8 cellular contexts compared by ENCODE assay signal in genomic region chr10:35126530-35127288, GRCh38. TPM values are rescaled to one million over a fixed set of nuclear protein-coding genes. Genes with fewer than 3 reads are reported as not detected.
DNase-seq lines count a peak whose midpoint lies in the region; ATAC-seq, FAIRE-seq and TF ChIP-seq lines count a peak whose summit lies in the region.

Gene CREM (plus strand): TSS chr10:35126846. CDS start chr10:35137836, 10,990 bp downstream.

- peak within 1 kb of the TSS; percentile 99 for H3K9ac ChIP-seq in keratinocyte (ENCODE audit: control insufficient read depth, extremely low read depth, insufficient read depth, low read length)

- no peaks in the 10 kb centered on the region for H4K20me1 ChIP-seq in keratinocyte (ENCODE audit: control insufficient read depth, extremely low read depth, insufficient read depth, low read length)

- peak within 1 kb of the TSS; percentile 96 for H2AFZ ChIP-seq in keratinocyte (ENCODE audit: control insufficient read depth, low read length)

- DNase-seq in AML-193 (lab: John Stamatoyannopoulos, UW) (peak; percentile 88 to 93), NCI-H446 (lab: John Stamatoyannopoulos, UW) (peak; percentile 94 to 97), cerebellar cortex (ENCODE audit: low spot score) (peak; percentile 98), keratinocyte (ENCODE audit: low read depth, low spot score) (peak; percentile 71)
- peak; percentile 99 for DNase-seq in stimulated activated CD4-positive, alpha-beta T cell treated with anti-CD3 and anti-CD28 coated beads, Interleukin-15, amount 100 ng/mL, for 1 hour (ENCODE audit: low read depth in 1 of 2, low spot score in 1 of 2)

- dilution Hi-C loops in keratinocyte (cut with MboI; ENCODE audit: extremely low pct_ligation_motif_present, low sequenced_read_pairs), result no loop called here

- H3K4me1 ChIP-seq in keratinocyte (ENCODE audit: control insufficient read depth, extremely low read depth, insufficient read depth, low read length), result peaks cover 20% of the 10 kb centered on the region

- TF ChIP-seq CTCF in keratinocyte (optimal IDR thresholded peaks at IDR 0.05 in 1 of 3, IDR thresholded peaks at IDR 0.05 in 1 of 3, conservative IDR thresholded peaks at IDR 0.05 in 1 of 3; ENCODE audit: extremely low read depth in 1 of 3, insufficient read depth in 2 of 3, low read length in 3 of 3), result peak in 2 of 3 experiments; percentile 68 to 85

- peak; percentile 77 for ATAC-seq in GM19035 (IDR thresholded peaks at IDR 0.05; ENCODE audit: unreplicated experiment)
- peak; percentile 83 for ATAC-seq in HG03354 (IDR thresholded peaks at IDR 0.05; ENCODE audit: poor library complexity, severe bottlenecking, unreplicated experiment)
- ATAC-seq in activated CD4-positive, CD25-positive, alpha-beta regulatory T cell treated with anti-CD3 and anti-CD28 coated beads, Interleukin-2, amount 50 U/mL, for 24 hours, result peak; percentile 87 to 89

- H3K79me2 ChIP-seq in keratinocyte (ENCODE audit: control insufficient read depth, insufficient read depth, low read length), result peaks cover 11% of the 10 kb centered on the region

- H3K27ac ChIP-seq in keratinocyte (ENCODE audit: control insufficient read depth, insufficient read depth, low read length), result peak within 1 kb of the TSS; percentile 99

- H3K36me3 ChIP-seq in keratinocyte (ENCODE audit: control insufficient read depth in 2 of 2, extremely low read depth in 1 of 2, insufficient read depth in 2 of 2, low read length in 2 of 2), result no peaks in the 10 kb centered on the region

- peak within 1 kb of the TSS; percentile 86 to 91 (median 88) for H3K4me3 ChIP-seq in keratinocyte (ENCODE audit: control insufficient read depth in 2 of 3, extremely low read depth in 1 of 3, insufficient read depth in 2 of 3, low read depth in 1 of 3, low read length in 3 of 3)

- H3K4me2 ChIP-seq in keratinocyte (ENCODE audit: control insufficient read depth, extremely low read depth, insufficient read depth, low read depth, low read length), result peak within 1 kb of the TSS; percentile 94

- H3K9me1 ChIP-seq in keratinocyte (ENCODE audit: control insufficient read depth, extremely low read depth, insufficient read depth, low read length), result no peaks in the 10 kb centered on the region

- no peaks in the 10 kb centered on the region for H3K9me3 ChIP-seq in keratinocyte (ENCODE audit: control insufficient read depth, low read depth, low read length)

- no peaks in the 10 kb centered on the region for H3K27me3 ChIP-seq in keratinocyte (ENCODE audit: control insufficient read depth, extremely low read depth, insufficient read depth, low read length)

- peak; percentile 32 for FAIRE-seq in keratinocyte (lab: Jason Lieb, UNC)

RNA-seq across cellular contexts. Expression of gene CREM, which starts in this region (rescaled TPM):
- 15.7 to 23.3 TPM (median 17.4 TPM) in 3 replicates for polyA plus RNA-seq in keratinocyte
- polyA plus RNA-seq in keratinocyte (2011; ENCODE audit: low read depth), result 6.4 TPM
- 15.7 and 25.3 TPM in 2 replicates for polyA plus RNA-seq in keratinocyte (2011; cell fraction: cytosol; rRNA removed)
- 10.7 and 11.0 TPM in 2 replicates for polyA plus RNA-seq in keratinocyte (2011; cell fraction: nucleus; rRNA removed)
- polyA plus RNA-seq in keratinocyte (2012; ENCODE audit: low replicate concordance), result 10.5 and 14.7 TPM in 2 replicates
- polyA minus RNA-seq in keratinocyte, result 6.6 to 10.2 TPM (median 9.4 TPM) in 3 replicates
- 22.8 TPM for polyA minus RNA-seq in keratinocyte (2011; cell fraction: cytosol; rRNA and poly(A)+ RNA removed)
- polyA minus RNA-seq in keratinocyte (2011; cell fraction: nucleus; rRNA and poly(A)+ RNA removed), result 6.1 and 6.7 TPM in 2 replicates

Comparison
In these comparisons a context has a peak if more than half of its experiments do, and no peak if none do; other contexts are left out.
1. Peak in every context shown above with its lines: DNase-seq, ATAC-seq, H3K4me3 ChIP-seq and H3K27ac ChIP-seq.